ENCODE assay signal across 8 cellular contexts in genomic region chr2:10120158-10120937, GRCh38. TPM values are rescaled to one million over a fixed set of nuclear protein-coding genes. Genes with fewer than 3 reads are reported as not detected.
A peak's percentile ranks its signal among the peaks of the same experiment; 100 is the strongest.
DNase-seq lines count a peak whose midpoint lies in the region; ATAC-seq lines count a peak whose summit lies in the region.

No MANE protein-coding gene starts in this region.

- no peaks in the 10 kb centered on the region for H3K9me3 Mint-ChIP-seq in activated CD8-positive, alpha-beta memory T cell treated with anti-CD3 and anti-CD28 coated beads, Interleukin-2, amount 10 ng/mL, durations not matched to agents 7 days and 5 days (ENCODE audit: low read depth)

- H3K9me3 ChIP-seq in HUES64 (ENCODE audit: insufficient read depth, low read depth, low read length) (no peaks in the 10 kb centered on the region), NT2/D1 (ENCODE audit: insufficient read depth, low read length) (no peaks in the 10 kb centered on the region), mononuclear cell (ENCODE audit: low read depth, low read length) (no peaks in the 10 kb centered on the region)

- no peaks in the 10 kb centered on the region for H3K27me3 ChIP-seq in HUES64 (ENCODE audit: insufficient read depth, low read length)
- H3K27me3 ChIP-seq in NT2/D1 (ENCODE audit: insufficient read depth, insufficient read length), result no peaks in the 10 kb centered on the region
- peaks cover 7% of the 10 kb centered on the region for H3K27me3 ChIP-seq in mononuclear cell (ENCODE audit: insufficient read depth, low read length)

- peaks cover 19% of the 10 kb centered on the region for H3K36me3 ChIP-seq in HUES64 (ENCODE audit: insufficient read depth, low read length)
- peaks cover 24% of the 10 kb centered on the region for H3K36me3 ChIP-seq in NT2/D1 (ENCODE audit: insufficient read depth, insufficient read length, low read length)

- peak overlapping the region; percentile 94 for H3K27ac ChIP-seq in HUES64 (ENCODE audit: low read depth, low read length)

- H3K4me1 ChIP-seq in HUES64 (ENCODE audit: insufficient read depth, low read length), result peaks cover 5% of the 10 kb centered on the region; the same call in 1 of the 2 replicates
- no peaks in the 10 kb centered on the region for H3K4me1 ChIP-seq in NT2/D1 (ENCODE audit: insufficient read depth, insufficient read length)
- H3K4me1 ChIP-seq in mononuclear cell (ENCODE audit: insufficient read depth, low read length), result peaks cover 78% of the 10 kb centered on the region

- peak overlapping the region; percentile 89 for H3K4me3 Mint-ChIP-seq in activated CD8-positive, alpha-beta memory T cell treated with anti-CD3 and anti-CD28 coated beads, Interleukin-2, amount 10 ng/mL, durations not matched to agents 7 days and 5 days

- peaks cover 39% of the 10 kb centered on the region for H3K4me1 Mint-ChIP-seq in activated CD8-positive, alpha-beta memory T cell treated with anti-CD3 and anti-CD28 coated beads, Interleukin-2, amount 10 ng/mL, durations not matched to agents 7 days and 5 days

- DNase-seq in DMS 273 (lab: John Stamatoyannopoulos, UW; ENCODE audit: unreplicated experiment) (peak; percentile 98), NT2/D1 (ENCODE audit: low read depth, low spot score) (peak; percentile 98), epidermal melanocyte (ENCODE audit: insufficient read length, low spot score) (peak; percentile 84)
- peak; percentile 97 for DNase-seq in activated CD8-positive, alpha-beta memory T cell treated with anti-CD3 and anti-CD28 coated beads, Interleukin-2, amount 10 ng/mL, durations not matched to agents 7 days and 5 days
- peak; percentile 94 to 98 for DNase-seq in stimulated activated CD8-positive, alpha-beta memory T cell treated with anti-CD3 and anti-CD28 coated beads, Interleukin-2, amount 100 ng/mL, for 48 hours (ENCODE audit: low read depth in 2 of 2)

- ATAC-seq in GM21526 (IDR thresholded peaks at IDR 0.05; ENCODE audit: low FRiP score, unreplicated experiment), result peak; percentile 58
- ATAC-seq in activated CD8-positive, alpha-beta memory T cell treated with anti-CD3 and anti-CD28 coated beads, Interleukin-2, amount 10 ng/mL, durations not matched to agents 7 days and 5 days, result peak; percentile 63

- H3K9ac ChIP-seq in HUES64 (ENCODE audit: low read depth, low read length) (peak overlapping the region; percentile 97), NT2/D1 (ENCODE audit: insufficient read length, low read depth) (peak overlapping the region; percentile 86)

- peaks cover 42% of the 10 kb centered on the region for H3K36me3 Mint-ChIP-seq in activated CD8-positive, alpha-beta memory T cell treated with anti-CD3 and anti-CD28 coated beads, Interleukin-2, amount 10 ng/mL, durations not matched to agents 7 days and 5 days

- WGBS in HUES64, result under 1% methylated on average over 64 of the region's 64 CpGs

- CTCF ChIA-PET in activated CD8-positive, alpha-beta memory T cell treated with anti-CD3 and anti-CD28 coated beads, Interleukin-2, amount 10 ng/mL, durations not matched to agents 7 days and 5 days (lab: Charles Lee), result interaction anchor here (0.8 to 12.8 kb wide), 5 partner anchors 30 to 321 kb away, joined by 3 to 84 read pairs (median 3); no protein-coding TSS in a partner anchor

- peak overlapping the region; percentile 99 for H3K27ac Mint-ChIP-seq in activated CD8-positive, alpha-beta memory T cell treated with anti-CD3 and anti-CD28 coated beads, Interleukin-2, amount 10 ng/mL, durations not matched to agents 7 days and 5 days

- H3K4me3 ChIP-seq in HUES64 (ENCODE audit: low read length) (peak overlapping the region; percentile 91), NT2/D1 (ENCODE audit: insufficient read length, low read depth) (peak overlapping the region; percentile 70), mononuclear cell (ENCODE audit: low read length) (peak overlapping the region; percentile 59)

- no peaks in the 10 kb centered on the region for H3K27me3 Mint-ChIP-seq in activated CD8-positive, alpha-beta memory T cell treated with anti-CD3 and anti-CD28 coated beads, Interleukin-2, amount 10 ng/mL, durations not matched to agents 7 days and 5 days

RNA-seq across cellular contexts. Expression of gene RRM2, which starts 2.2 kb away (rescaled TPM):
- 138 TPM for polyA plus RNA-seq in HUES64 (2013, experiment 1 of 2)
- 139 TPM for polyA plus RNA-seq in HUES64 (2013, experiment 2 of 2)
- total RNA-seq in activated CD8-positive, alpha-beta memory T cell treated with anti-CD3 and anti-CD28 coated beads, Interleukin-2, amount 10 ng/mL, durations not matched to agents 7 days and 5 days, result 100 to 1,000 TPM; 506 to 648 TPM
- 5.5 TPM for total RNA-seq in mononuclear cell

RNA-seq across cellular contexts. Expression of gene CYS1, which starts 40.1 kb away (rescaled TPM):
- polyA plus RNA-seq in HUES64 (2013, experiment 1 of 2), result not detected
- polyA plus RNA-seq in HUES64 (2013, experiment 2 of 2), result 0.25 TPM
- under 1 TPM in 1 of 2 experiments, not detected in 1; 0.75 TPM for total RNA-seq in activated CD8-positive, alpha-beta memory T cell treated with anti-CD3 and anti-CD28 coated beads, Interleukin-2, amount 10 ng/mL, durations not matched to agents 7 days and 5 days
- total RNA-seq in mononuclear cell, result 0.10 TPM

Comparison
In these comparisons a context has a peak if more than half of its experiments do, and no peak if none do; other contexts are left out.
1. Peak in every context shown above with its lines: DNase-seq, ATAC-seq, H3K4me3 ChIP-seq and H3K27ac ChIP-seq.
2. RNA of gene RRM2, which starts 2.2 kb away (total RNA-seq): 506 to 648 TPM in activated CD8-positive, alpha-beta memory T cell treated with anti-CD3 and anti-CD28 coated beads, Interleukin-2, amount 10 ng/mL, durations not matched to agents 7 days and 5 days; 5.5 TPM in mononuclear cell (single experiment); every median in the first group is over 10 times any median in the second.